8 cellular contexts compared by ENCODE assay signal in the genomic region with DNA sequence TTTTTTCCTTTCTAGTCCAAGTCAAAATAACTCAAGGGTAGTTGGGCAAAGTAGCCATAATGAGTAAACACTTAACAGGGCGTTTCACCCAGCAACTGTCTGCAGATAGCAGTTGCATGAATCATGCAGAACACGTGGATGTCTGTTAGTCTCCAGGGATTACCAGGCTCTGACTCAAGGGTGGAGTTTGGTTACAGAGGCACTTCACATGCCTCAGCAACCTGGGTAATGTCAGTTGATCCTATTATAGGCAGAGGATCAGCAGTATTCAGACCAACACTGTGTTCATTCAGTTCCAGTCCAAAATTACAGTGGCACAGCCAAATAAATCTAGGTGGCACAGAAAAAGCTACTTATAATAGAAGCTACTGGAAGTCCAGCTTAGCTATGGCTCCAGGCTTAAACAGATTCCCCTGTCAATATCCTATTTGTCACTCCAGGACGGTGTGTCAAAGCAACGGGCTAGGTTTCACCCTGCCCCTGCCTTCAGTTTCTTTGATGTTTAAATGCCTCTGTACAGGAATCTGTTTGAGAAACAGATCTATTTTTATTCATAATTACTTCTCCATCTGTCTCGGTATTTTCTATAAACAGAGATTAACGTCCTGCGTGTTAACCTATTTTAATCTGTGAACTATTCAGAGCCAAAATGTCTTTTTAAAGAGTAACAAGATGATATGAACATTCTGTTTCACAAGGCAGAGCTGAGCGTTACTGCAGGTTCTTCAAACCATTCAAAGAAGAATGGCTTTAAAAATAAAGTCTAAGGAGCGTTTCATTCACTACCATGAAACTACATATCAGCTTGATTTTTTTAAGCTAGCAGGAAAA.
A peak's percentile ranks its signal among the peaks of the same experiment; 100 is the strongest.
DNase-seq lines count a peak whose midpoint lies in the region; ATAC-seq and TF ChIP-seq lines count a peak whose summit lies in the region.

No MANE protein-coding gene starts in this region.

- no peaks in the 10 kb centered on the region for H3K36me3 ChIP-seq in BLaER1
- H3K36me3 ChIP-seq in breast epithelium = no peaks in the 10 kb centered on the region
- H3K36me3 ChIP-seq in transverse colon = no peaks in the 10 kb centered on the region

- peaks cover 44% of the 10 kb centered on the region for H3K4me1 ChIP-seq in BLaER1
- peaks cover 6 to 9% of the 10 kb centered on the region in 2 donors for H3K4me1 ChIP-seq in breast epithelium
- peaks cover 25 to 46% (median 33%) of the 10 kb centered on the region in 4 donors for H3K4me1 ChIP-seq in transverse colon

- in situ Hi-C loops in transverse colon (cut with MboI; ENCODE audit: low pct_ligation_motif_present in 1 of 4, low pct_unique_long_range_greater_than_20kb in 1 of 4, low sequenced_read_pairs in 3 of 4) = loop anchor here (25.0 kb wide), 3 partner anchors 601 to 1426 kb away; a partner anchor contains a TSS

- ATAC-seq in GM18909 (IDR thresholded peaks at IDR 0.05; ENCODE audit: poor library complexity, unreplicated experiment) = peak; percentile 92
- ATAC-seq in HG03432 (IDR thresholded peaks at IDR 0.05; ENCODE audit: unreplicated experiment) = peak; percentile 97

- peak; percentile 83 for DNase-seq in NCI-H526 treated with DMSO at 0.1 percent for 48 hours (lab: John Stamatoyannopoulos, UW)
- DNase-seq in breast epithelium (ENCODE audit: low spot score in 2 of 2) = peak in 1 of 2 donors; percentile 89
- peak; percentile 79 for DNase-seq in left kidney (ENCODE audit: low read depth, low spot score)
- peak; percentile 77 for DNase-seq in transverse colon
- no peak for DNase-seq in activated CD8-positive, alpha-beta memory T cell treated with anti-CD3 and anti-CD28 coated beads, Interleukin-2, amount 50 U/mL, for 48 hours

- H3K9me3 ChIP-seq in BLaER1 (no peaks in the 10 kb centered on the region), breast epithelium (no peaks in the 10 kb centered on the region), transverse colon (no peaks in the 10 kb centered on the region)

- no peaks in the 10 kb centered on the region for H4K20me1 ChIP-seq in BLaER1

- TF ChIP-seq POLR2A in breast epithelium (IDR thresholded peaks at IDR 0.05) (no peak), transverse colon (IDR thresholded peaks at IDR 0.05) (peak; percentile 57)

- intact Hi-C loops in breast epithelium (cut with DNase I; ENCODE audit: low total_unique reads) = loop anchor here (5.0 kb wide), 1 partner anchor 404 kb away; no protein-coding TSS in a partner anchor
- intact Hi-C loops in transverse colon (cut with DNase I; ENCODE audit: low total_unique reads) = loop anchor here (10.0 kb wide), 1 partner anchor 879 kb away; a partner anchor contains a TSS

- H3K4me2 ChIP-seq in BLaER1 = peak overlapping the region; percentile 84

- TF ChIP-seq EP300 in transverse colon (IDR thresholded peaks at IDR 0.05; ENCODE audit: low read depth) = peak; percentile 96

- peak overlapping the region; percentile 26; the same call in 1 of the 2 replicates for H3K9ac ChIP-seq in BLaER1

- TF ChIP-seq CTCF in breast epithelium (IDR thresholded peaks at IDR 0.05) (no peak), transverse colon (IDR thresholded peaks at IDR 0.05) (no peak)

- H3K4me3 ChIP-seq in BLaER1 (peak overlapping the region; percentile 38), breast epithelium (no peak overlapping the region), transverse colon (no peak overlapping the region)

- 27 to 31% methylated on average over 8 to 9 of the region's 9 CpGs for WGBS in transverse colon (ENCODE audit: low coverage in 1 of 2), 2 donors

- H3K27me3 ChIP-seq in BLaER1 = no peaks in the 10 kb centered on the region
- no peaks in the 10 kb centered on the region for H3K27me3 ChIP-seq in breast epithelium
- H3K27me3 ChIP-seq in transverse colon = no peaks in the 10 kb centered on the region

- H3K27ac ChIP-seq in BLaER1 (peak overlapping the region; percentile 67), breast epithelium (peak overlapping the region; percentile 88 to 91), transverse colon (peak overlapping the region; percentile 89 to 90 (median 90))
